ENCODE assay signal across 14 cellular contexts in the genomic region with DNA sequence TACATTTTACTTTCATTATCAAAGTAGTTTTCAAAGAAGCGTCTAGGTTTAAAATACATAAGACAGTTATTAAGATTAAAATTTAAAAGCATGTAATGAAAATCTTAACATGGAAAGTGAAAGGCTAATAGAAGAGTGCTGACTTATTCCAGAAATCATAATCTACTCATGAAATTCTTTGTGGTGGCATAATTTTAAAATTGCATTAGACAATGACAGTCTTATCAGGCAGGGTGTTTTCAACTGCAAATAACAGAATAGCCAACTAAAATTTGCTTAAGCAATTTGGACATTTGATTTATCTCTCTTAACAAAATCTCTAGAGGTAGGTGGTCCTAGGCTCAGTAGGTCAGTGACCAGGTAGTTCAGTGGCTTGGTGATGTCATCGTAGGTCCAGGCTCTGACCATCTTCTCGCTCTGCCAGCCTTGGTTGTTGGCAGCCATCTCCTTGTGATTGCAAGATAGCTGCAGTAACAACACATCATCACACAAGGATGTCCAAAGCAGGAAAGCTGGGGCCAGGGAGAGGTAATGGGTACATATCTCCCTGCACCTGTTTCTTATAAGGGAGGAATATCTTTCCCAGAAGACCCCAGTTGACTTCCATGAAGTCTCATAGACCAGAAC.
DNase-seq lines count a peak whose midpoint lies in the region; ATAC-seq and TF ChIP-seq lines count a peak whose summit lies in the region.
"Had no signal": no experiment of that assay in that cellular context is flagged by ENCODE, and none has a peak within 500 bp of the region (broad histone marks: within the 10 kb centered on the region; RNA-seq: fewer than 3 reads in every experiment).

No MANE protein-coding gene starts in this region.

- CTCF ChIA-PET in activated CD4-positive, alpha-beta T cell treated with anti-CD3 and anti-CD28 coated beads, Interleukin-2, amount 10 ng/mL, durations not matched to agents 7 days and 5 days (lab: Charles Lee): interaction anchor here (0.9 to 1.0 kb wide), 2 partner anchors 13 to 21 kb away, joined by 3 read pairs; no protein-coding TSS in a partner anchor

- H3K4me3 Mint-ChIP-seq in activated CD4-positive, alpha-beta T cell treated with anti-CD3 and anti-CD28 coated beads, Interleukin-2, amount 10 ng/mL, durations not matched to agents 7 days and 5 days: no peak overlapping the region

- POLR2A ChIA-PET in activated CD4-positive, alpha-beta T cell treated with anti-CD3 and anti-CD28 coated beads, Interleukin-2, amount 10 ng/mL, durations not matched to agents 7 days and 5 days (lab: Charles Lee): no interaction called here

- TF ChIP-seq CTCF in neutrophil (IDR thresholded peaks at IDR 0.05) (no peak), esophagus squamous epithelium (IDR thresholded peaks at IDR 0.05) (no peak), breast epithelium (IDR thresholded peaks at IDR 0.05) (no peak)

- H3K27me3 Mint-ChIP-seq in activated CD4-positive, alpha-beta T cell treated with anti-CD3 and anti-CD28 coated beads, Interleukin-2, amount 10 ng/mL, durations not matched to agents 7 days and 5 days: no peaks in the 10 kb centered on the region

- H3K27ac ChIP-seq in KOPT-K1 (ENCODE audit: low read depth, low read length, poor library complexity, severe bottlenecking): peak overlapping the region; percentile 2
- H3K27ac ChIP-seq in neutrophil: peak overlapping the region; percentile 64
- H3K27ac ChIP-seq in esophagus squamous epithelium: no peak overlapping the region
- no peak overlapping the region for H3K27ac ChIP-seq in breast epithelium
- H3K27ac ChIP-seq: foreskin keratinocyte, left ventricle myocardium inferior had no signal

- no peak for ATAC-seq in HG03342 (IDR thresholded peaks at IDR 0.05; ENCODE audit: unreplicated experiment)
- ATAC-seq: foreskin keratinocyte, Panc1 had no signal

- H3K9me3 ChIP-seq in KOPT-K1 (ENCODE audit: insufficient read depth, low read length, poor library complexity, severe bottlenecking) (no peaks in the 10 kb centered on the region), neutrophil (no peaks in the 10 kb centered on the region), esophagus squamous epithelium (no peaks in the 10 kb centered on the region), breast epithelium (no peaks in the 10 kb centered on the region)
- H3K9me3 ChIP-seq: left ventricle myocardium inferior had no signal

- H3K4me1 Mint-ChIP-seq in activated CD4-positive, alpha-beta T cell treated with anti-CD3 and anti-CD28 coated beads, Interleukin-2, amount 10 ng/mL, durations not matched to agents 7 days and 5 days: peaks cover 70% of the 10 kb centered on the region

- H3K36me3 ChIP-seq in KOPT-K1 (ENCODE audit: insufficient read depth, low read length) (no peaks in the 10 kb centered on the region), neutrophil (no peaks in the 10 kb centered on the region), esophagus squamous epithelium (no peaks in the 10 kb centered on the region), breast epithelium (no peaks in the 10 kb centered on the region)
- H3K36me3 ChIP-seq: left ventricle myocardium inferior had no signal

- TF ChIP-seq POLR2A in esophagus squamous epithelium (IDR thresholded peaks at IDR 0.05): no peak
- TF ChIP-seq POLR2A in breast epithelium (IDR thresholded peaks at IDR 0.05): no peak

- H3K9me3 Mint-ChIP-seq in activated CD4-positive, alpha-beta T cell treated with anti-CD3 and anti-CD28 coated beads, Interleukin-2, amount 10 ng/mL, durations not matched to agents 7 days and 5 days: peaks cover 3% of the 10 kb centered on the region

- no peak for DNase-seq in activated CD4-positive, alpha-beta T cell treated with anti-CD3 and anti-CD28 coated beads, Interleukin-2, amount 10 ng/mL, durations not matched to agents 7 days and 5 days
- no peak for DNase-seq in activated CD4-positive, alpha-beta T cell treated with anti-CD3 and anti-CD28 coated beads for 4 hours
- DNase-seq in amniotic epithelial cell (ENCODE audit: low read depth) (peak; percentile 51), esophagus squamous epithelium (lab: John Stamatoyannopoulos, UW) (no peak), breast epithelium (ENCODE audit: low spot score in 2 of 2) (no peak)
- DNase-seq: ACHN, anterior cingulate cortex, foreskin keratinocyte, left ventricle myocardium inferior, NCI-H1417 treated with DMSO at 0.1 percent for 48 hours had no signal

- intact Hi-C loops in esophagus squamous epithelium (cut with DNase I): no loop called here
- intact Hi-C loops in breast epithelium (cut with DNase I; ENCODE audit: low total_unique reads): no loop called here

- peaks cover 45% of the 10 kb centered on the region for H3K36me3 Mint-ChIP-seq in activated CD4-positive, alpha-beta T cell treated with anti-CD3 and anti-CD28 coated beads, Interleukin-2, amount 10 ng/mL, durations not matched to agents 7 days and 5 days (ENCODE audit: low read depth)

- H3K4me3 ChIP-seq in neutrophil (ENCODE audit: low read depth in 1 of 2, low read length in 1 of 2) (no peak overlapping the region), esophagus squamous epithelium (no peak overlapping the region), breast epithelium (no peak overlapping the region)
- H3K4me3 ChIP-seq: left ventricle myocardium inferior had no signal

- 90 to 93% methylated on average over 3 of the region's 3 CpGs for whole genome bisulfite sequencing in esophagus squamous epithelium, 2 donors

- peak overlapping the region; percentile 77 for H3K27ac Mint-ChIP-seq in activated CD4-positive, alpha-beta T cell treated with anti-CD3 and anti-CD28 coated beads, Interleukin-2, amount 10 ng/mL, durations not matched to agents 7 days and 5 days

- H3K27me3 ChIP-seq in neutrophil (no peaks in the 10 kb centered on the region), esophagus squamous epithelium (no peaks in the 10 kb centered on the region), breast epithelium (no peaks in the 10 kb centered on the region)
- H3K27me3 ChIP-seq: foreskin keratinocyte had no signal

- H3K4me1 ChIP-seq in neutrophil (ENCODE audit: control insufficient read depth in 1 of 2, insufficient read depth in 1 of 2, low read depth in 1 of 2, low read length in 1 of 2): peaks cover 46 to 49% of the 10 kb centered on the region in 2 experiments
- peaks cover 0 to 14% (median 0%) of the 10 kb centered on the region in 3 donors for H3K4me1 ChIP-seq in esophagus squamous epithelium
- H3K4me1 ChIP-seq in breast epithelium: no peaks in the 10 kb centered on the region
- H3K4me1 ChIP-seq: foreskin keratinocyte had no signal

Comparison
In these comparisons a context has a peak if more than half of its experiments do, and no peak if none do; other contexts are left out.
1. H3K27ac ChIP-seq: peak in KOPT-K1 (single experiment) and neutrophil (single experiment); none in esophagus squamous epithelium (0 of 4) and breast epithelium (0 of 2).